30 cellular contexts compared by ENCODE assay signal in genomic region chr18:79387214-79387613, GRCh38. TPM values are rescaled to one million over a fixed set of nuclear protein-coding genes. Genes with fewer than 3 reads are reported as not detected.
DNase-seq lines count a peak whose midpoint lies in the region; ATAC-seq and TF ChIP-seq lines count a peak whose summit lies in the region.
"Had no signal": no experiment of that assay in that cellular context is flagged by ENCODE, and none has a peak within 500 bp of the region (broad histone marks: within the 10 kb centered on the region; RNA-seq: fewer than 3 reads in every experiment).

No MANE protein-coding gene starts in this region.

- H2BK120ac ChIP-seq in mesendoderm (ENCODE audit: low read depth, low read length), result no peak overlapping the region

- no peak overlapping the region for H4K8ac ChIP-seq in mesendoderm (ENCODE audit: low read depth, low read length)

- peaks cover 7% of the 10 kb centered on the region for H3K27me3 ChIP-seq in mesendoderm (ENCODE audit: insufficient read depth, low read length, poor library complexity)

- no peaks in the 10 kb centered on the region for H3K27me3 Mint-ChIP-seq in activated B cell treated with CpG ODN at 0.5 μM for 24 hours
- H3K27me3 Mint-ChIP-seq in stimulated activated memory B cell treated with anti-CD40 and anti-IgM and Interleukin-4, amounts not matched to agents 10 μg/mL and 1 μg/mL and 100 μg/mL, for 72 hours, result no peaks in the 10 kb centered on the region

- peak; percentile 42 for DNase-seq in activated CD8-positive, alpha-beta memory T cell treated with anti-CD3 and anti-CD28 coated beads, Interleukin-2, amount 50 U/mL, for 48 hours
- DNase-seq in activated CD8-positive, alpha-beta memory T cell treated with anti-CD3 and anti-CD28 coated beads, Interleukin-2, amount 50 U/mL, for 4 hours, result no peak
- DNase-seq in activated B cell treated with CpG ODN at 0.5 μM for 24 hours (peak; percentile 9), mesendoderm (no peak), NCI-H82 treated with DMSO at 0.1 percent for 48 hours (lab: John Stamatoyannopoulos, UW; ENCODE audit: unreplicated experiment) (no peak)
- DNase-seq: 8988T, ACHN, BE2C, DMS79 treated with DMSO at 0.1 percent for 48 hours, GF-D8, GOT3, HCEC 1CT, MM.1S, NCI-H1694 treated with DMSO at 0.1 percent for 48 hours, NCI-H2081, NCI-H2171, NCI-H446, NCI-H524 treated with DMSO at 0.1 percent for 48 hours, NCI-H82, PC-9, SHP77 had no signal

- H2BK15ac ChIP-seq in mesendoderm (replicated peaks; ENCODE audit: low read depth), result no peak overlapping the region

- H3K4me1 Mint-ChIP-seq in activated B cell treated with CpG ODN at 0.5 μM for 24 hours, result peaks cover 10% of the 10 kb centered on the region
- peaks cover 32% of the 10 kb centered on the region for H3K4me1 Mint-ChIP-seq in stimulated activated memory B cell treated with anti-CD40 and anti-IgM and Interleukin-4, amounts not matched to agents 10 μg/mL and 1 μg/mL and 100 μg/mL, for 72 hours
- H3K4me1 Mint-ChIP-seq: CD14-positive monocyte had no signal

- H3K9me3 Mint-ChIP-seq in activated B cell treated with CpG ODN at 0.5 μM for 24 hours, result no peaks in the 10 kb centered on the region
- H3K9me3 Mint-ChIP-seq in stimulated activated memory B cell treated with anti-CD40 and anti-IgM and Interleukin-4, amounts not matched to agents 10 μg/mL and 1 μg/mL and 100 μg/mL, for 72 hours, result no peaks in the 10 kb centered on the region
- H3K9me3 Mint-ChIP-seq: CD8-positive, alpha-beta memory T cell; IgD-negative memory B cell had no signal

- no peak overlapping the region for H4K5ac ChIP-seq in mesendoderm (ENCODE audit: low read length)

- CTCF ChIA-PET in activated B cell treated with CpG ODN at 0.5 μM for 24 hours (lab: Charles Lee), result interaction anchor here (1.5 kb wide), 1 partner anchor 8 kb away, joined by 3 read pairs; no protein-coding TSS in a partner anchor

- H3K27ac Mint-ChIP-seq in activated B cell treated with CpG ODN at 0.5 μM for 24 hours, result no peak overlapping the region
- H3K27ac Mint-ChIP-seq in stimulated activated memory B cell treated with anti-CD40 and anti-IgM and Interleukin-4, amounts not matched to agents 10 μg/mL and 1 μg/mL and 100 μg/mL, for 72 hours, result peak overlapping the region; percentile 35
- H3K27ac Mint-ChIP-seq: CD14-positive monocyte, IgD-negative memory B cell had no signal

- H3K36me3 ChIP-seq in mesendoderm (ENCODE audit: control insufficient read depth, insufficient read depth, low read length), result no peaks in the 10 kb centered on the region
- H3K36me3 ChIP-seq: BE2C had no signal

- peaks cover 2% of the 10 kb centered on the region for H3K4me1 ChIP-seq in mesendoderm (ENCODE audit: control insufficient read depth, low read depth, low read length)
- H3K4me1 ChIP-seq: BE2C had no signal

- H3K56ac ChIP-seq in mesendoderm (ENCODE audit: low read length), result no peak overlapping the region

- intact Hi-C loops in activated B cell treated with CpG ODN at 0.5 μM for 24 hours (cut with micrococcal nuclease), result no loop called here

- no peak overlapping the region for H3K4ac ChIP-seq in mesendoderm (ENCODE audit: low read depth, low read length)

- H3K27ac ChIP-seq in mesendoderm (ENCODE audit: low read depth, low read length), result no peak overlapping the region
- H3K27ac ChIP-seq: HL-60, KMS-11, PC-9 had no signal

- WGBS in mesendoderm (ENCODE audit: extremely low coverage, insufficient coverage, low lambda C conversion rate), result no CpG with 5 or more reads among the region's 6 CpGs

- H3K4me2 ChIP-seq in mesendoderm (ENCODE audit: low read length), result no peak overlapping the region
- H3K4me2 ChIP-seq: KMS-11, PC-9 had no signal

- no peak overlapping the region for H3K23ac ChIP-seq in mesendoderm (ENCODE audit: low read length)

- no peak overlapping the region for H3K9ac ChIP-seq in mesendoderm (ENCODE audit: low read length)
- H3K9ac ChIP-seq: KMS-11 had no signal

- POLR2A ChIA-PET in activated B cell treated with CpG ODN at 0.5 μM for 24 hours (lab: Charles Lee), result interaction anchor here (0.7 kb wide), 1 partner anchor 253 kb away, joined by 6 read pairs; no protein-coding TSS in a partner anchor

- ATAC-seq in activated B cell treated with CpG ODN at 0.5 μM for 24 hours (ENCODE audit: low read depth), result no peak
- ATAC-seq in stimulated activated memory B cell treated with anti-CD40 and anti-IgM and Interleukin-4, amounts not matched to agents 10 μg/mL and 1 μg/mL and 100 μg/mL, for 72 hours, result no peak
- ATAC-seq in HG03025 (IDR thresholded peaks at IDR 0.05; ENCODE audit: low FRiP score, unreplicated experiment), result no peak
- no peak for ATAC-seq in HG02798 (IDR thresholded peaks at IDR 0.05; ENCODE audit: poor library complexity, unreplicated experiment)

- H2AK5ac ChIP-seq in mesendoderm (ENCODE audit: low read length), result peak overlapping the region; percentile 69

- TF ChIP-seq CTCF in activated B cell treated with CpG ODN at 0.5 μM for 24 hours (IDR thresholded peaks at IDR 0.05), result no peak

- no peak overlapping the region for H3K4me3 ChIP-seq in mesendoderm (ENCODE audit: low read length)
- H3K4me3 ChIP-seq: PC-9 had no signal

- no peaks in the 10 kb centered on the region for H3K36me3 Mint-ChIP-seq in activated B cell treated with CpG ODN at 0.5 μM for 24 hours (ENCODE audit: low read depth)
- no peaks in the 10 kb centered on the region for H3K36me3 Mint-ChIP-seq in stimulated activated memory B cell treated with anti-CD40 and anti-IgM and Interleukin-4, amounts not matched to agents 10 μg/mL and 1 μg/mL and 100 μg/mL, for 72 hours
- H3K36me3 Mint-ChIP-seq: CD8-positive, alpha-beta memory T cell; IgD-negative memory B cell had no signal

- no peak overlapping the region for H3K4me3 Mint-ChIP-seq in activated B cell treated with CpG ODN at 0.5 μM for 24 hours
- H3K4me3 Mint-ChIP-seq in stimulated activated memory B cell treated with anti-CD40 and anti-IgM and Interleukin-4, amounts not matched to agents 10 μg/mL and 1 μg/mL and 100 μg/mL, for 72 hours, result no peak overlapping the region
- H3K4me3 Mint-ChIP-seq: CD8-positive, alpha-beta memory T cell; IgD-negative memory B cell had no signal

- H3K79me2 ChIP-seq in mesendoderm (ENCODE audit: control insufficient read depth, insufficient read depth, low read length), result no peaks in the 10 kb centered on the region

- H3K79me1 ChIP-seq in mesendoderm (ENCODE audit: low read length), result no peaks in the 10 kb centered on the region

- H3K18ac ChIP-seq in mesendoderm (ENCODE audit: low read length), result no peak overlapping the region

- H2BK5ac ChIP-seq in mesendoderm (ENCODE audit: low read length), result no peak overlapping the region

RNA-seq across cellular contexts. Expression of gene NFATC1, which starts 8.5 kb away (rescaled TPM):
- 49.0 and 52.6 TPM in 2 replicates for total RNA-seq in activated B cell treated with CpG ODN at 0.5 μM for 24 hours
- 2.1 TPM for polyA plus RNA-seq in mesendoderm (2013, experiment 1 of 2)
- polyA plus RNA-seq in mesendoderm (2013, experiment 2 of 2), result 2.1 TPM
- total RNA-seq: RPMI7951 had no signal

Comparison
In these comparisons a context has a peak if more than half of its experiments do, and no peak if none do; other contexts are left out.
1. DNase-seq: peak in activated CD8-positive, alpha-beta memory T cell treated with anti-CD3 and anti-CD28 coated beads, Interleukin-2, amount 50 U/mL, for 48 hours (single experiment) and activated B cell treated with CpG ODN at 0.5 μM for 24 hours (single experiment); none in activated CD8-positive, alpha-beta memory T cell treated with anti-CD3 and anti-CD28 coated beads, Interleukin-2, amount 50 U/mL, for 4 hours (single experiment), mesendoderm (single experiment) and NCI-H82 treated with DMSO at 0.1 percent for 48 hours (single experiment).